29 cellular contexts compared by ENCODE assay signal in genomic region chr2:42304059-42304713, GRCh38.
"Had no signal": no experiment of that assay in that cellular context is flagged by ENCODE, and none has a peak within 500 bp of the region (broad histone marks: within the 10 kb centered on the region; RNA-seq: fewer than 3 reads in every experiment).

No MANE protein-coding gene starts in this region.

- H3K27me3 Mint-ChIP-seq: activated naive CD8-positive, alpha-beta T cell treated with anti-CD3 and anti-CD28 coated beads for 36 hours; effector memory CD8-positive, alpha-beta T cell; naive thymus-derived CD8-positive, alpha-beta T cell; stimulated activated memory B cell treated with anti-CD40 and anti-IgM and Interleukin-4, amounts not matched to agents 10 μg/mL and 1 μg/mL and 100 μg/mL, for 72 hours had no signal

- H3K27me3 ChIP-seq: adrenal gland, body of pancreas, gastroesophageal sphincter, hepatocyte, neural progenitor cell, right atrium auricular region, suprapubic skin, tibial artery, upper lobe of right lung had no signal

- H3K9me3 ChIP-seq: adrenal gland, body of pancreas, gastroesophageal sphincter, right atrium auricular region, suprapubic skin, tibial artery, upper lobe of right lung had no signal

- H2AFZ ChIP-seq: hepatocyte, neural progenitor cell, parathyroid adenoma had no signal

- ATAC-seq: activated T-cell treated with anti-CD3 and anti-CD28 coated beads, Interleukin-2, amount 50 U/mL, for 4 hours; body of pancreas; effector memory CD8-positive, alpha-beta T cell; gastroesophageal sphincter; naive thymus-derived CD8-positive, alpha-beta T cell; stimulated activated memory B cell treated with anti-CD40 and anti-IgM and Interleukin-4, amounts not matched to agents 10 μg/mL and 1 μg/mL and 100 μg/mL, for 72 hours had no signal

- H3K27ac Mint-ChIP-seq: activated naive CD8-positive, alpha-beta T cell treated with anti-CD3 and anti-CD28 coated beads for 36 hours; activated T-helper 2 cell treated with anti-CD3 and anti-CD28 coated beads, Interferon-gamma antibody, Interleukin-2, Interleukin-4, amounts not matched to agents 10 μg/mL and 5 μg/mL and 100 μg/mL, durations not matched to agents 14 hours and 24 hours and 36 hours; immature natural killer cell; neural progenitor cell; stimulated activated memory B cell treated with anti-CD40 and anti-IgM and Interleukin-4, amounts not matched to agents 10 μg/mL and 1 μg/mL and 100 μg/mL, for 72 hours had no signal

- H3K27ac ChIP-seq: adrenal gland, body of pancreas, gastroesophageal sphincter, hepatocyte, neural progenitor cell, parathyroid adenoma, right atrium auricular region, skin epidermis, suprapubic skin, tibial artery, upper lobe of right lung had no signal

- H3K4me3 ChIP-seq: adrenal gland, body of pancreas, gastroesophageal sphincter, hepatocyte, neural progenitor cell, right atrium auricular region, skin epidermis, suprapubic skin, tibial artery, upper lobe of right lung had no signal

- H3K4me1 ChIP-seq: body of pancreas, gastroesophageal sphincter, neural progenitor cell, parathyroid adenoma, right atrium auricular region, suprapubic skin, tibial artery, upper lobe of right lung had no signal

- H3K4me2 ChIP-seq: hepatocyte, neural progenitor cell had no signal

- H3K4me1 Mint-ChIP-seq: neural progenitor cell; stimulated activated memory B cell treated with anti-CD40 and anti-IgM and Interleukin-4, amounts not matched to agents 10 μg/mL and 1 μg/mL and 100 μg/mL, for 72 hours had no signal

- H3K9ac ChIP-seq: neural progenitor cell, parathyroid adenoma had no signal

- H3K4me3 Mint-ChIP-seq: activated naive CD8-positive, alpha-beta T cell treated with anti-CD3 and anti-CD28 coated beads for 36 hours; activated T-cell treated with anti-CD3 and anti-CD28 coated beads, Interleukin-2, amount 50 U/mL, for 4 hours; effector memory CD8-positive, alpha-beta T cell; immature natural killer cell; naive thymus-derived CD8-positive, alpha-beta T cell; neural progenitor cell; stimulated activated memory B cell treated with anti-CD40 and anti-IgM and Interleukin-4, amounts not matched to agents 10 μg/mL and 1 μg/mL and 100 μg/mL, for 72 hours had no signal

- DNase-seq: activated CD4-positive, alpha-beta T cell treated with anti-CD3 and anti-CD28 coated beads for 4 hours; activated CD4-positive, alpha-beta T cell treated with anti-CD3 and anti-CD28 coated beads, Interleukin-2, amount 50 U/mL, for 4 hours; activated CD8-positive, alpha-beta memory T cell treated with anti-CD3 and anti-CD28 coated beads, Interleukin-2, amount 50 U/mL, for 4 hours; activated naive CD4-positive, alpha-beta T cell; activated naive CD8-positive, alpha-beta T cell treated with anti-CD3 and anti-CD28 coated beads for 36 hours; activated T-cell treated with anti-CD3 and anti-CD28 coated beads, Interleukin-2, amount 50 U/mL, for 4 hours; adrenal gland; aorta; body of pancreas; cortex of kidney; effector memory CD8-positive, alpha-beta T cell; immature natural killer cell; midbrain; naive thymus-derived CD8-positive, alpha-beta T cell; occipital lobe; stimulated activated CD4-positive, alpha-beta T cell treated with anti-CD3 and anti-CD28 coated beads, Interleukin-12 subunit alpha, Interleukin-12 subunit beta, amount 100 ng/mL, for 4 hours; stimulated activated CD4-positive, alpha-beta T cell treated with anti-CD3 and anti-CD28 coated beads, Interleukin-4, amount 100 ng/mL, for 1 hour; T-helper 1 cell; tibial artery; upper lobe of right lung had no signal

- H3K9me3 Mint-ChIP-seq: activated naive CD8-positive, alpha-beta T cell treated with anti-CD3 and anti-CD28 coated beads for 36 hours; activated T-cell treated with anti-CD3 and anti-CD28 coated beads, Interleukin-2, amount 50 U/mL, for 4 hours; activated T-helper 2 cell treated with anti-CD3 and anti-CD28 coated beads, Interferon-gamma antibody, Interleukin-2, Interleukin-4, amounts not matched to agents 10 μg/mL and 5 μg/mL and 100 μg/mL, durations not matched to agents 14 hours and 24 hours and 36 hours; effector memory CD8-positive, alpha-beta T cell; immature natural killer cell; neural progenitor cell; stimulated activated memory B cell treated with anti-CD40 and anti-IgM and Interleukin-4, amounts not matched to agents 10 μg/mL and 1 μg/mL and 100 μg/mL, for 72 hours had no signal

- H3K79me2 ChIP-seq: hepatocyte, parathyroid adenoma had no signal
